16 cellular contexts compared by ENCODE assay signal in the genomic region with DNA sequence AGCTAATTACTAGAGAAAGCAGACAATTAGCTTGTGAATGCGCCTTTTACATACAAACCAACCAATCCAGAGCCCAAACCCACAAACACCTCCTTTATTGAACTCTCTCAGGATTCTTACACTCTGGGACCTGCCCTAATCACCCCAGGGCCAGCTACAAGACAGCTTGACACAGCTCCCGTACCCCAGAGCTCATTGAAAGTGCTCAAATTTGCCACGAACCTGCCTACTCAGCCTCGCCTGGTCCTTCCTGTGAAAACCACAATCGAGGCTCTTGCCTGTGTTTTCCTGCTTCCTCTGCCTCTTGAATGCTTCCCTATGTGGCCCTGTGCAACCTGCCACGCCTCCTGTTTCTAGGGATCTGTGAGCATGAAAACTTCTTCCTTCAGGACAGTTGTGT.
"Had no signal": no experiment of that assay in that cellular context is flagged by ENCODE, and none has a peak within 500 bp of the region (broad histone marks: within the 10 kb centered on the region; RNA-seq: fewer than 3 reads in every experiment).

No MANE protein-coding gene starts in this region.

- H3K27ac Mint-ChIP-seq: activated T-helper 1 cell treated with anti-CD3 and anti-CD28 coated beads, Interleukin-12 subunit alpha, Interleukin-12 subunit beta, Interleukin-2, Interleukin-4 antibody, amounts not matched to agents 30 ng/mL and 10 ng/mL and 1 ng/mL, durations not matched to agents 14 hours and 24 hours and 36 hours had no signal

- H3K4me3 ChIP-seq: cardiac muscle cell, gastrocnemius medialis, right atrium auricular region, tibial nerve had no signal

- H3K9me3 Mint-ChIP-seq: activated T-helper 1 cell treated with anti-CD3 and anti-CD28 coated beads, Interleukin-12 subunit alpha, Interleukin-12 subunit beta, Interleukin-2, Interleukin-4 antibody, amounts not matched to agents 30 ng/mL and 10 ng/mL and 1 ng/mL, durations not matched to agents 14 hours and 24 hours and 36 hours had no signal

- FAIRE-seq: astrocyte, colon, small intestine had no signal

- H3K36me3 ChIP-seq: cardiac muscle cell, gastrocnemius medialis, right atrium auricular region, tibial nerve, WERI-Rb-1 had no signal

- H3K4me1 ChIP-seq: gastrocnemius medialis, right atrium auricular region, tibial nerve had no signal

- H3K27me3 ChIP-seq: cardiac muscle cell, right atrium auricular region, tibial nerve had no signal

- H3K4me3 Mint-ChIP-seq: activated T-helper 1 cell treated with anti-CD3 and anti-CD28 coated beads, Interleukin-12 subunit alpha, Interleukin-12 subunit beta, Interleukin-2, Interleukin-4 antibody, amounts not matched to agents 30 ng/mL and 10 ng/mL and 1 ng/mL, durations not matched to agents 14 hours and 24 hours and 36 hours had no signal

- H3K9me3 ChIP-seq: gastrocnemius medialis, right atrium auricular region, tibial nerve had no signal

- DNase-seq: activated CD4-positive, alpha-beta T cell treated with anti-CD3 and anti-CD28 coated beads for 48 hours; activated naive CD4-positive, alpha-beta T cell; effector CD4-positive, alpha-beta T cell; gastrocnemius medialis; left ventricle myocardium superior; mesenchymal stem cell; small intestine; SW 1271; T1000; WERI-Rb-1 had no signal

- H3K27ac ChIP-seq: cardiac muscle cell, gastrocnemius medialis, right atrium auricular region, WERI-Rb-1 had no signal
